Comparison of ENCODE assay signal across 1 cellular context in the genomic region with DNA sequence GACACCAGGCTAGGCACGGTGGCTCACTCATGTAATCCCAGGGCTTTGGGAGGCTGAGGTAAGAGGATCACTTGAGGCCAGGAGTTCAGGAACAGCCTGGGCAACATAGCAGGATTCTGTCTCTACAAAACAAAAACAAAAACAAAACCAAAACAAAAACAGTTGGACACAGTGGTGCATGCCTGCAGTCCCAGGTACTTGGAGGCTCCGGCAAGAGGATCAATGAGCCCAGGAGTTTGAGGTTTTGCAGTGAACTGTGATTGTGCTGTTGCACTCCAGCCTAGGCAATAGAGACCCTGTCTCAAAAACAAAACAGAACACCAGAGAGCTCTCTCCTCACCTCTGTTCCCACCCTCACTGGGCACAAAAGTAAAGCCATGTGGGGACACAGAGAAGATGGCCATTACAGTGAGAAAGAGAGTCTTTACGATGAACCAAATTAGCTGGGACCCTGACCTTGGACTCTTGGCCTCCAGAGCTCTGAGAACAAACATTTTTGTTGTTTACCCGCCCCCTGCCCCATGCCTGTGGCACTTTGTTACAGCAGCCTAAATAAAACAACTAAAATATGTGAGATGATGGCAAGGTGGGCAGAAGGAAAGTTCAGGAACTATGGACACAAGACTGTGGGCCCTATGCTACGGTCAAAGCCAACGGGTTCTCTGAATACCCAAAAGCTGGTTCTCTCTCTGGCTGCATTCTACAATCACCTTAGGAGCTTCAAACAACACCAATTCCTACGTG.
TF ChIP-seq lines count a peak whose summit lies in the region.

No MANE protein-coding gene starts in this region.

TF ChIP-seq in HepG2, 621 proteins besides CTCF, POLR2A, EP300 and RAD21 (continued from another document and continues in another):
- TF ChIP-seq MTA1 (CRISPR knock-in tag; IDR thresholded peaks at IDR 0.05; ENCODE audit: borderline replicate concordance) (0 out of 2 replicates have a peak, but pooled peaks have one; percentile 29), NR2F6 (IDR thresholded peaks at IDR 0.05) (peak; percentile 69), NR2F6 (CRISPR knock-in tag; IDR thresholded peaks at IDR 0.05) (peak; percentile 63; the same call in 1 of the 2 replicates), FOXK1 (CRISPR knock-in tag; IDR thresholded peaks at IDR 0.05; ENCODE audit: borderline replicate concordance, low read depth) (peak; percentile 46; the same call in 1 of the 2 replicates), ZNF878 (CRISPR knock-in tag; IDR thresholded peaks at IDR 0.05) (0 out of 2 replicates have a peak, but pooled peaks have one; percentile 37), ZZZ3 (CRISPR knock-in tag; IDR thresholded peaks at IDR 0.05; ENCODE audit: borderline replicate concordance) (no peak), THAP11 (CRISPR knock-in tag; IDR thresholded peaks at IDR 0.05) (peak; percentile 53; the same call in 1 of the 2 replicates), RARA (CRISPR knock-in tag; IDR thresholded peaks at IDR 0.05) (peak; percentile 64; the same call in 1 of the 2 replicates), BCL6 (CRISPR knock-in tag; IDR thresholded peaks at IDR 0.05) (0 out of 2 replicates have a peak, but pooled peaks have one; percentile 6), RNF2 (conservative IDR thresholded peaks at IDR 0.05; ENCODE audit: low read depth) (no peak), NR2F2 (IDR thresholded peaks at IDR 0.05; ENCODE audit: borderline replicate concordance, low read depth) (peak; percentile 56; the same call in 1 of the 2 replicates), IKZF4 (CRISPR knock-in tag; IDR thresholded peaks at IDR 0.05; ENCODE audit: borderline replicate concordance, low read depth, not compliant biosample characterization) (no peak), ARNT2 (CRISPR knock-in tag; IDR thresholded peaks at IDR 0.05; ENCODE audit: low read depth) (0 out of 2 replicates have a peak, but pooled peaks have one; percentile 41), AGO2 (optimal IDR thresholded peaks at IDR 0.05; ENCODE audit: low read depth, low read length) (no peak), TEAD3 (CRISPR knock-in tag; optimal IDR thresholded peaks at IDR 0.05; ENCODE audit: borderline replicate concordance) (peak; percentile 18), ZNF337 (CRISPR knock-in tag; IDR thresholded peaks at IDR 0.05; ENCODE audit: borderline replicate concordance, low read depth) (0 out of 2 replicates have a peak, but pooled peaks have one; percentile 31), ZNF44 (CRISPR knock-in tag; IDR thresholded peaks at IDR 0.05) (peak; percentile 69; the same call in 1 of the 2 replicates), CREB1 (IDR thresholded peaks at IDR 0.05) (no peak), CREB1 (CRISPR knock-in tag; IDR thresholded peaks at IDR 0.05) (peak; percentile 63; the same call in 1 of the 2 replicates), HOXA3 (CRISPR knock-in tag; IDR thresholded peaks at IDR 0.05) (peak; percentile 50), HNF4G (IDR thresholded peaks at IDR 0.05; ENCODE audit: borderline replicate concordance, low read depth, low read length) (peak; percentile 65; the same call in 1 of the 2 replicates), HNF4G (CRISPR knock-in tag; IDR thresholded peaks at IDR 0.05; ENCODE audit: borderline replicate concordance, low read depth) (0 out of 2 replicates have a peak, but pooled peaks have one; percentile 29), ZSCAN25 (CRISPR knock-in tag; IDR thresholded peaks at IDR 0.05) (0 out of 2 replicates have a peak, but pooled peaks have one; percentile 24), SP5 (CRISPR knock-in tag; IDR thresholded peaks at IDR 0.05; ENCODE audit: borderline replicate concordance, low read depth) (peak; percentile 83), ZFX (CRISPR knock-in tag; IDR thresholded peaks at IDR 0.05; ENCODE audit: low read depth) (peak; percentile 14; the same call in 1 of the 2 replicates), SAP130 (CRISPR knock-in tag; IDR thresholded peaks at IDR 0.05; ENCODE audit: low read depth) (peak; percentile 52), HDAC2 (CRISPR knock-in tag; IDR thresholded peaks at IDR 0.05) (peak; percentile 43; the same call in 1 of the 2 replicates), NR2F1 (CRISPR knock-in tag; IDR thresholded peaks at IDR 0.05) (peak; percentile 31 to 34; a peak in 2 of 4 replicates), SSRP1 (CRISPR knock-in tag; IDR thresholded peaks at IDR 0.05) (0 out of 2 replicates have a peak, but pooled peaks have one; percentile 40), ZNF331 (CRISPR knock-in tag; IDR thresholded peaks at IDR 0.05) (peak; percentile 54; the same call in 1 of the 2 replicates), TCF7 (IDR thresholded peaks at IDR 0.05; ENCODE audit: low read depth) (peak; percentile 35; the same call in 1 of the 2 replicates), SOX5 (CRISPR knock-in tag; IDR thresholded peaks at IDR 0.05; ENCODE audit: borderline replicate concordance) (peak; percentile 78; the same call in 1 of the 2 replicates), HOXD1 (CRISPR knock-in tag; IDR thresholded peaks at IDR 0.05) (no peak), HMG20A (CRISPR knock-in tag; IDR thresholded peaks at IDR 0.05; ENCODE audit: borderline replicate concordance) (no peak), ZNF747 (CRISPR knock-in tag; IDR thresholded peaks at IDR 0.05; ENCODE audit: borderline replicate concordance) (no peak), ZSCAN29 (CRISPR knock-in tag; conservative IDR thresholded peaks at IDR 0.05) (0 out of 2 replicates have a peak, but pooled peaks have one; percentile 23), FOXJ3 (CRISPR knock-in tag; IDR thresholded peaks at IDR 0.05; ENCODE audit: borderline replicate concordance) (peak; percentile 70; the same call in 1 of the 2 replicates)
- TF ChIP-seq, protein P1, sequence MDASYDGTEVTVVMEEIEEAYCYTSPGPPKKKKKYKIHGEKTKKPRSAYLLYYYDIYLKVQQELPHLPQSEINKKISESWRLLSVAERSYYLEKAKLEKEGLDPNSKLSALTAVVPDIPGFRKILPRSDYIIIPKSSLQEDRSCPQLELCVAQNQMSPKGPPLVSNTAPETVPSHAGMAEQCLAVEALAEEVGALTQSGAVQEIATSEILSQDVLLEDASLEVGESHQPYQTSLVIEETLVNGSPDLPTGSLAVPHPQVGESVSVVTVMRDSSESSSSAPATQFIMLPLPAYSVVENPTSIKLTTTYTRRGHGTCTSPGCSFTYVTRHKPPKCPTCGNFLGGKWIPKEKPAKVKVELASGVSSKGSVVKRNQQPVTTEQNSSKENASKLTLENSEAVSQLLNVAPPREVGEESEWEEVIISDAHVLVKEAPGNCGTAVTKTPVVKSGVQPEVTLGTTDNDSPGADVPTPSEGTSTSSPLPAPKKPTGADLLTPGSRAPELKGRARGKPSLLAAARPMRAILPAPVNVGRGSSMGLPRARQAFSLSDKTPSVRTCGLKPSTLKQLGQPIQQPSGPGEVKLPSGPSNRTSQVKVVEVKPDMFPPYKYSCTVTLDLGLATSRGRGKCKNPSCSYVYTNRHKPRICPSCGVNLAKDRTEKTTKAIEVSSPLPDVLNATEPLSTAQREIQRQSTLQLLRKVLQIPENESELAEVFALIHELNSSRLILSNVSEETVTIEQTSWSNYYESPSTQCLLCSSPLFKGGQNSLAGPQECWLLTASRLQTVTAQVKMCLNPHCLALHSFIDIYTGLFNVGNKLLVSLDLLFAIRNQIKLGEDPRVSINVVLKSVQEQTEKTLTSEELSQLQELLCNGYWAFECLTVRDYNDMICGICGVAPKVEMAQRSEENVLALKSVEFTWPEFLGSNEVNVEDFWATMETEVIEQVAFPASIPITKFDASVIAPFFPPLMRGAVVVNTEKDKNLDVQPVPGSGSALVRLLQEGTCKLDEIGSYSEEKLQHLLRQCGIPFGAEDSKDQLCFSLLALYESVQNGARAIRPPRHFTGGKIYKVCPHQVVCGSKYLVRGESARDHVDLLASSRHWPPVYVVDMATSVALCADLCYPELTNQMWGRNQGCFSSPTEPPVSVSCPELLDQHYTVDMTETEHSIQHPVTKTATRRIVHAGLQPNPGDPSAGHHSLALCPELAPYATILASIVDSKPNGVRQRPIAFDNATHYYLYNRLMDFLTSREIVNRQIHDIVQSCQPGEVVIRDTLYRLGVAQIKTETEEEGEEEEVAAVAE (CRISPR knock-in tag; IDR thresholded peaks at IDR 0.05; ENCODE audit: borderline replicate concordance) = 0 out of 2 replicates have a peak, but pooled peaks have one; percentile 52
- TF ChIP-seq, protein P2, sequence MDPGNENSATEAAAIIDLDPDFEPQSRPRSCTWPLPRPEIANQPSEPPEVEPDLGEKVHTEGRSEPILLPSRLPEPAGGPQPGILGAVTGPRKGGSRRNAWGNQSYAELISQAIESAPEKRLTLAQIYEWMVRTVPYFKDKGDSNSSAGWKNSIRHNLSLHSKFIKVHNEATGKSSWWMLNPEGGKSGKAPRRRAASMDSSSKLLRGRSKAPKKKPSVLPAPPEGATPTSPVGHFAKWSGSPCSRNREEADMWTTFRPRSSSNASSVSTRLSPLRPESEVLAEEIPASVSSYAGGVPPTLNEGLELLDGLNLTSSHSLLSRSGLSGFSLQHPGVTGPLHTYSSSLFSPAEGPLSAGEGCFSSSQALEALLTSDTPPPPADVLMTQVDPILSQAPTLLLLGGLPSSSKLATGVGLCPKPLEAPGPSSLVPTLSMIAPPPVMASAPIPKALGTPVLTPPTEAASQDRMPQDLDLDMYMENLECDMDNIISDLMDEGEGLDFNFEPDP (CRISPR knock-in tag; conservative IDR thresholded peaks at IDR 0.05) = no peak
- TF ChIP-seq, protein P3, sequence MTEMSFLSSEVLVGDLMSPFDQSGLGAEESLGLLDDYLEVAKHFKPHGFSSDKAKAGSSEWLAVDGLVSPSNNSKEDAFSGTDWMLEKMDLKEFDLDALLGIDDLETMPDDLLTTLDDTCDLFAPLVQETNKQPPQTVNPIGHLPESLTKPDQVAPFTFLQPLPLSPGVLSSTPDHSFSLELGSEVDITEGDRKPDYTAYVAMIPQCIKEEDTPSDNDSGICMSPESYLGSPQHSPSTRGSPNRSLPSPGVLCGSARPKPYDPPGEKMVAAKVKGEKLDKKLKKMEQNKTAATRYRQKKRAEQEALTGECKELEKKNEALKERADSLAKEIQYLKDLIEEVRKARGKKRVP (CRISPR knock-in tag; IDR thresholded peaks at IDR 0.05) = 0 out of 4 replicates have a peak, but pooled peaks of 1 of the 2 experiments have one; percentile 41
- TF ChIP-seq, protein P4, sequence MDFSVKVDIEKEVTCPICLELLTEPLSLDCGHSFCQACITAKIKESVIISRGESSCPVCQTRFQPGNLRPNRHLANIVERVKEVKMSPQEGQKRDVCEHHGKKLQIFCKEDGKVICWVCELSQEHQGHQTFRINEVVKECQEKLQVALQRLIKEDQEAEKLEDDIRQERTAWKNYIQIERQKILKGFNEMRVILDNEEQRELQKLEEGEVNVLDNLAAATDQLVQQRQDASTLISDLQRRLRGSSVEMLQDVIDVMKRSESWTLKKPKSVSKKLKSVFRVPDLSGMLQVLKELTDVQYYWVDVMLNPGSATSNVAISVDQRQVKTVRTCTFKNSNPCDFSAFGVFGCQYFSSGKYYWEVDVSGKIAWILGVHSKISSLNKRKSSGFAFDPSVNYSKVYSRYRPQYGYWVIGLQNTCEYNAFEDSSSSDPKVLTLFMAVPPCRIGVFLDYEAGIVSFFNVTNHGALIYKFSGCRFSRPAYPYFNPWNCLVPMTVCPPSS (IDR thresholded peaks at IDR 0.05) = no peak
- TF ChIP-seq, protein P5, sequence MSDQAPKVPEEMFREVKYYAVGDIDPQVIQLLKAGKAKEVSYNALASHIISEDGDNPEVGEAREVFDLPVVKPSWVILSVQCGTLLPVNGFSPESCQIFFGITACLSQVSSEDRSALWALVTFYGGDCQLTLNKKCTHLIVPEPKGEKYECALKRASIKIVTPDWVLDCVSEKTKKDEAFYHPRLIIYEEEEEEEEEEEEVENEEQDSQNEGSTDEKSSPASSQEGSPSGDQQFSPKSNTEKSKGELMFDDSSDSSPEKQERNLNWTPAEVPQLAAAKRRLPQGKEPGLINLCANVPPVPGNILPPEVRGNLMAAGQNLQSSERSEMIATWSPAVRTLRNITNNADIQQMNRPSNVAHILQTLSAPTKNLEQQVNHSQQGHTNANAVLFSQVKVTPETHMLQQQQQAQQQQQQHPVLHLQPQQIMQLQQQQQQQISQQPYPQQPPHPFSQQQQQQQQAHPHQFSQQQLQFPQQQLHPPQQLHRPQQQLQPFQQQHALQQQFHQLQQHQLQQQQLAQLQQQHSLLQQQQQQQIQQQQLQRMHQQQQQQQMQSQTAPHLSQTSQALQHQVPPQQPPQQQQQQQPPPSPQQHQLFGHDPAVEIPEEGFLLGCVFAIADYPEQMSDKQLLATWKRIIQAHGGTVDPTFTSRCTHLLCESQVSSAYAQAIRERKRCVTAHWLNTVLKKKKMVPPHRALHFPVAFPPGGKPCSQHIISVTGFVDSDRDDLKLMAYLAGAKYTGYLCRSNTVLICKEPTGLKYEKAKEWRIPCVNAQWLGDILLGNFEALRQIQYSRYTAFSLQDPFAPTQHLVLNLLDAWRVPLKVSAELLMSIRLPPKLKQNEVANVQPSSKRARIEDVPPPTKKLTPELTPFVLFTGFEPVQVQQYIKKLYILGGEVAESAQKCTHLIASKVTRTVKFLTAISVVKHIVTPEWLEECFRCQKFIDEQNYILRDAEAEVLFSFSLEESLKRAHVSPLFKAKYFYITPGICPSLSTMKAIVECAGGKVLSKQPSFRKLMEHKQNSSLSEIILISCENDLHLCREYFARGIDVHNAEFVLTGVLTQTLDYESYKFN (CRISPR knock-in tag; conservative IDR thresholded peaks at IDR 0.05) = peak; percentile 93
- TF ChIP-seq, protein P6, sequence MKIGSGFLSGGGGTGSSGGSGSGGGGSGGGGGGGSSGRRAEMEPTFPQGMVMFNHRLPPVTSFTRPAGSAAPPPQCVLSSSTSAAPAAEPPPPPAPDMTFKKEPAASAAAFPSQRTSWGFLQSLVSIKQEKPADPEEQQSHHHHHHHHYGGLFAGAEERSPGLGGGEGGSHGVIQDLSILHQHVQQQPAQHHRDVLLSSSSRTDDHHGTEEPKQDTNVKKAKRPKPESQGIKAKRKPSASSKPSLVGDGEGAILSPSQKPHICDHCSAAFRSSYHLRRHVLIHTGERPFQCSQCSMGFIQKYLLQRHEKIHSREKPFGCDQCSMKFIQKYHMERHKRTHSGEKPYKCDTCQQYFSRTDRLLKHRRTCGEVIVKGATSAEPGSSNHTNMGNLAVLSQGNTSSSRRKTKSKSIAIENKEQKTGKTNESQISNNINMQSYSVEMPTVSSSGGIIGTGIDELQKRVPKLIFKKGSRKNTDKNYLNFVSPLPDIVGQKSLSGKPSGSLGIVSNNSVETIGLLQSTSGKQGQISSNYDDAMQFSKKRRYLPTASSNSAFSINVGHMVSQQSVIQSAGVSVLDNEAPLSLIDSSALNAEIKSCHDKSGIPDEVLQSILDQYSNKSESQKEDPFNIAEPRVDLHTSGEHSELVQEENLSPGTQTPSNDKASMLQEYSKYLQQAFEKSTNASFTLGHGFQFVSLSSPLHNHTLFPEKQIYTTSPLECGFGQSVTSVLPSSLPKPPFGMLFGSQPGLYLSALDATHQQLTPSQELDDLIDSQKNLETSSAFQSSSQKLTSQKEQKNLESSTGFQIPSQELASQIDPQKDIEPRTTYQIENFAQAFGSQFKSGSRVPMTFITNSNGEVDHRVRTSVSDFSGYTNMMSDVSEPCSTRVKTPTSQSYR (CRISPR knock-in tag; IDR thresholded peaks at IDR 0.05; ENCODE audit: borderline replicate concordance) = peak; percentile 27; the same call in 1 of the 2 replicates
- TF ChIP-seq, protein P7, sequence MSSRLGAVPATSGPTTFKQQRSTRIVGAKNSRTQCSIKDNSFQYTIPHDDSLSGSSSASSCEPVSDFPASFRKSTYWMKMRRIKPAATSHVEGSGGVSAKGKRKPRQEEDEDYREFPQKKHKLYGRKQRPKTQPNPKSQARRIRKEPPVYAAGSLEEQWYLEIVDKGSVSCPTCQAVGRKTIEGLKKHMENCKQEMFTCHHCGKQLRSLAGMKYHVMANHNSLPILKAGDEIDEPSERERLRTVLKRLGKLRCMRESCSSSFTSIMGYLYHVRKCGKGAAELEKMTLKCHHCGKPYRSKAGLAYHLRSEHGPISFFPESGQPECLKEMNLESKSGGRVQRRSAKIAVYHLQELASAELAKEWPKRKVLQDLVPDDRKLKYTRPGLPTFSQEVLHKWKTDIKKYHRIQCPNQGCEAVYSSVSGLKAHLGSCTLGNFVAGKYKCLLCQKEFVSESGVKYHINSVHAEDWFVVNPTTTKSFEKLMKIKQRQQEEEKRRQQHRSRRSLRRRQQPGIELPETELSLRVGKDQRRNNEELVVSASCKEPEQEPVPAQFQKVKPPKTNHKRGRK (CRISPR knock-in tag; IDR thresholded peaks at IDR 0.05) = no peak
